ENCODE assay signal across 15 cellular contexts in genomic region chr11:131672191-131672590, GRCh38.
"Had no signal": no experiment of that assay in that cellular context is flagged by ENCODE, and none has a peak within 500 bp of the region (broad histone marks: within the 10 kb centered on the region; RNA-seq: fewer than 3 reads in every experiment).

No MANE protein-coding gene starts in this region.

- FAIRE-seq: bronchial epithelial cell, keratinocyte, TTC549 had no signal

- DNase-seq: activated CD4-positive, alpha-beta T cell treated with anti-CD3 and anti-CD28 coated beads, Interleukin-2, amount 50 U/mL, for 1 hour; activated CD8-positive, alpha-beta memory T cell treated with anti-CD3 and anti-CD28 coated beads for 24 hours; activated naive CD4-positive, alpha-beta T cell; aorta; erythroblast; trophoblast cell had no signal

- H2AFZ ChIP-seq: hepatocyte had no signal

- H3K4me2 ChIP-seq: hepatocyte had no signal

- H3K4me1 ChIP-seq: SJSA1 had no signal

- ATAC-seq: activated CD4-positive, CD25-positive, alpha-beta regulatory T cell treated with anti-CD3 and anti-CD28 coated beads, Interleukin-2, amount 50 U/mL, for 24 hours; stimulated activated memory B cell treated with anti-CD40 and anti-IgM and Interleukin-4, amounts not matched to agents 10 μg/mL and 1 μg/mL and 100 μg/mL, for 72 hours had no signal

- H3K79me2 ChIP-seq: hepatocyte had no signal

- H3K27ac Mint-ChIP-seq: activated T-helper 1 cell treated with anti-CD3 and anti-CD28 coated beads, Interleukin-12 subunit alpha, Interleukin-12 subunit beta, Interleukin-2, Interleukin-4 antibody, amounts not matched to agents 30 ng/mL and 10 ng/mL and 1 ng/mL, durations not matched to agents 14 hours and 24 hours and 36 hours; stimulated activated memory B cell treated with anti-CD40 and anti-IgM and Interleukin-4, amounts not matched to agents 10 μg/mL and 1 μg/mL and 100 μg/mL, for 72 hours had no signal

- H3K36me3 ChIP-seq: ovary, SJSA1 had no signal

- H3K36me3 Mint-ChIP-seq: stimulated activated memory B cell treated with anti-CD40 and anti-IgM and Interleukin-4, amounts not matched to agents 10 μg/mL and 1 μg/mL and 100 μg/mL, for 72 hours had no signal

- H3K27me3 ChIP-seq: ovary, SJSA1 had no signal

- H3K9me3 Mint-ChIP-seq: activated T-helper 1 cell treated with anti-CD3 and anti-CD28 coated beads, Interleukin-12 subunit alpha, Interleukin-12 subunit beta, Interleukin-2, Interleukin-4 antibody, amounts not matched to agents 30 ng/mL and 10 ng/mL and 1 ng/mL, durations not matched to agents 14 hours and 24 hours and 36 hours; stimulated activated memory B cell treated with anti-CD40 and anti-IgM and Interleukin-4, amounts not matched to agents 10 μg/mL and 1 μg/mL and 100 μg/mL, for 72 hours had no signal

- H3K4me3 ChIP-seq: hepatocyte, ovary, SJSA1 had no signal

- H3K27me3 Mint-ChIP-seq: stimulated activated memory B cell treated with anti-CD40 and anti-IgM and Interleukin-4, amounts not matched to agents 10 μg/mL and 1 μg/mL and 100 μg/mL, for 72 hours had no signal

- H3K27ac ChIP-seq: hepatocyte, ovary, SJSA1 had no signal

- H3K4me3 Mint-ChIP-seq: activated T-helper 1 cell treated with anti-CD3 and anti-CD28 coated beads, Interleukin-12 subunit alpha, Interleukin-12 subunit beta, Interleukin-2, Interleukin-4 antibody, amounts not matched to agents 30 ng/mL and 10 ng/mL and 1 ng/mL, durations not matched to agents 14 hours and 24 hours and 36 hours; stimulated activated memory B cell treated with anti-CD40 and anti-IgM and Interleukin-4, amounts not matched to agents 10 μg/mL and 1 μg/mL and 100 μg/mL, for 72 hours had no signal

- H3K9me3 ChIP-seq: ovary, SJSA1 had no signal
